In the genomic region with DNA sequence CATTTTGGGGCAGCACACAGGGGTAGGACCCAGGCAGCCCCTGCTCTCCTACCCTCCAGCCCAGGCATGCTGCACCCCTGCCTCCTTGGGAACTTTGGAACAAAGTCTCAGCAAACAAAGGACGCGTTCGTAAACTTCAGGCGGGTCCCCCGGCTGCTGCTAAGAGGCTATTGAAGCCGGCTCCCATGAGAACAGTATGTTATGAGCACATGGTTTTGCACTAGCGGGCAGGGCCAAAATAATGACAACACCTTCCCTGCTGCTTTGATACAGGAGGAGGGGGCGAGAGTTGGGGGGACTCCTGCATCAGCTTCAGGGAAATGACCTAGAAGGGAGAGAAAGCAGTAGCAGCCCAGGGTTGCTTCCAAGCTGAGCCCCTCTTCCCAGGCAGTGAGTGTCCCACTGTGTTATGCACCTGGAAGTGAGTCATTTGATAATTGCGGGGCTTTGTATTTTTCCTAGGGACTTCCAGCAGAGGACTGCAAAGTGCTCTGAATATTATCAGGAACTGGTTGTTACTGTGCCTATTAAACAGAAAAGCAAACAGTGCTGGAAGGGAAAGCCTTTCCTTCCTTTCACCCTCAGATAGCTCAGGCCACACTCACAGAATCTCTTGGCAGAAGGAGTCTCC, we compare ENCODE assay signal across 8 cellular contexts. TPM values are rescaled to one million over a fixed set of nuclear protein-coding genes. Genes with fewer than 3 reads are reported as not detected.
DNase-seq lines count a peak whose midpoint lies in the region; ATAC-seq and TF ChIP-seq lines count a peak whose summit lies in the region.

No MANE protein-coding gene starts in this region.

- peak overlapping the region; percentile 53 for H3K4me2 ChIP-seq in GM23338
- H3K4me2 ChIP-seq in PC-3 (ENCODE audit: low read length): peak overlapping the region; percentile 89
- H3K4me2 ChIP-seq in neural cell (ENCODE audit: low read length): no peak overlapping the region

- TF ChIP-seq CTCF in GM23338 (conservative IDR thresholded peaks at IDR 0.05; ENCODE audit: low read depth in 2 of 2): no peak
- no peak for TF ChIP-seq CTCF in PC-3 (conservative IDR thresholded peaks at IDR 0.05; ENCODE audit: low read depth, low read length)
- TF ChIP-seq CTCF in esophagus squamous epithelium (IDR thresholded peaks at IDR 0.05): no peak
- TF ChIP-seq CTCF in neural cell (IDR thresholded peaks at IDR 0.05; ENCODE audit: poor library complexity, severe bottlenecking): no peak

- H3K9me3 ChIP-seq in PC-3 (ENCODE audit: low read length): no peaks in the 10 kb centered on the region
- H3K9me3 ChIP-seq in esophagus squamous epithelium: no peaks in the 10 kb centered on the region
- no peaks in the 10 kb centered on the region for H3K9me3 ChIP-seq in neural cell (ENCODE audit: low read length)

- ATAC-seq in GM23338 (peak; percentile 15), PC-3 (peak; percentile 57), HG03097 (IDR thresholded peaks at IDR 0.05; ENCODE audit: low FRiP score, unreplicated experiment) (no peak), HG02610 (IDR thresholded peaks at IDR 0.05; ENCODE audit: unreplicated experiment) (no peak)

- no TSS peak for BruUV-seq in PC-3 (replicated peaks; lab: Mats Ljungman, UMichigan)

- H3K27ac Mint-ChIP-seq in GM23338: peak overlapping the region; percentile 97

- peaks cover 99% of the 10 kb centered on the region for H3K4me1 Mint-ChIP-seq in GM23338

- H3K4me3 ChIP-seq in GM23338: peak overlapping the region; percentile 22; the same call in 1 of the 2 replicates
- H3K4me3 ChIP-seq in PC-3 (ENCODE audit: low read length): peak overlapping the region; percentile 54
- peak overlapping the region in 1 of 4 donors; percentile 35 for H3K4me3 ChIP-seq in esophagus squamous epithelium
- H3K4me3 ChIP-seq in neural cell (ENCODE audit: low read length): no peak overlapping the region

- H3K79me2 ChIP-seq in GM23338 (replicated peaks; ENCODE audit: insufficient read depth): peaks cover 97% of the 10 kb centered on the region
- H3K79me2 ChIP-seq in PC-3 (ENCODE audit: low read length): peaks cover 83% of the 10 kb centered on the region
- peaks cover 19% of the 10 kb centered on the region for H3K79me2 ChIP-seq in neural cell (replicated peaks; ENCODE audit: insufficient read depth, low read length)

- peaks cover 12% of the 10 kb centered on the region for H3K27me3 Mint-ChIP-seq in GM23338 (ENCODE audit: insufficient read depth, low read depth, poor library complexity)

- TF ChIP-seq POLR2A in esophagus squamous epithelium (IDR thresholded peaks at IDR 0.05): peak in 1 of 4 donors; percentile 0

- DNase-seq in GM23338 (ENCODE audit: low spot score): peak; percentile 55
- DNase-seq in PC-3: peak; percentile 87
- DNase-seq in esophagus squamous epithelium (lab: John Stamatoyannopoulos, UW): no peak
- DNase-seq in NCI-H1694 treated with DMSO at 0.1 percent for 48 hours (lab: John Stamatoyannopoulos, UW): no peak
- no peak for DNase-seq in OCI-M1 (lab: John Stamatoyannopoulos, UW)

- peaks cover 8% of the 10 kb centered on the region for H3K36me3 Mint-ChIP-seq in GM23338 (ENCODE audit: low read depth)

- H2AFZ ChIP-seq in GM23338 (no peak overlapping the region), PC-3 (ENCODE audit: low read length) (no peak overlapping the region), neural cell (ENCODE audit: low read depth, low read length) (no peak overlapping the region)

- H3K9ac ChIP-seq in PC-3 (ENCODE audit: low read length): peak overlapping the region; percentile 94
- peak overlapping the region; percentile 3 for H3K9ac ChIP-seq in neural cell (ENCODE audit: low read length)

- H3K9me2 ChIP-seq in GM23338 (ENCODE audit: insufficient read depth) (no peaks in the 10 kb centered on the region), PC-3 (replicated peaks; ENCODE audit: low read length) (no peaks in the 10 kb centered on the region), neural cell (ENCODE audit: insufficient read depth, low read length) (no peaks in the 10 kb centered on the region)

- H3K27me3 ChIP-seq in GM23338 (ENCODE audit: insufficient read depth) (no peaks in the 10 kb centered on the region), PC-3 (ENCODE audit: low read length) (no peaks in the 10 kb centered on the region), esophagus squamous epithelium (no peaks in the 10 kb centered on the region), neural cell (ENCODE audit: insufficient read depth, low read depth, low read length) (peaks cover 16% of the 10 kb centered on the region)

- no peak for TF ChIP-seq EP300 in neural cell (conservative IDR thresholded peaks at IDR 0.05; ENCODE audit: poor library complexity, severe bottlenecking)

- intact Hi-C loops in PC-3 (cut with micrococcal nuclease) (loop anchor here (2.0 kb wide), 1 partner anchor 27 kb away; no protein-coding TSS in a partner anchor), esophagus squamous epithelium (cut with DNase I) (no loop called here)

- POLR2A ChIA-PET in PC-3 (lab: Charles Lee; ENCODE audit: unreplicated experiment): no interaction called here

- TF ChIP-seq RAD21 in neural cell (conservative IDR thresholded peaks at IDR 0.05): no peak

- peaks cover 2% of the 10 kb centered on the region; the same call in 1 of the 2 replicates for H4K20me1 ChIP-seq in GM23338 (replicated peaks; ENCODE audit: insufficient read depth)
- peaks cover 12% of the 10 kb centered on the region; the same call in 1 of the 2 replicates for H4K20me1 ChIP-seq in PC-3 (ENCODE audit: low read length)
- no peaks in the 10 kb centered on the region for H4K20me1 ChIP-seq in neural cell (ENCODE audit: insufficient read depth)

- H3K36me3 ChIP-seq in GM23338 (ENCODE audit: insufficient read depth) (no peaks in the 10 kb centered on the region), PC-3 (ENCODE audit: low read depth, low read length) (no peaks in the 10 kb centered on the region), esophagus squamous epithelium (peaks cover 0 to 17% (median 0%) of the 10 kb centered on the region in 3 donors), neural cell (ENCODE audit: insufficient read depth, low read length) (no peaks in the 10 kb centered on the region)

- H3K4me3 Mint-ChIP-seq in GM23338: peak overlapping the region; percentile 48

- no peaks in the 10 kb centered on the region; the same call in 2 of the 3 replicates for H3K9me3 Mint-ChIP-seq in GM23338

- 30 to 37% methylated on average over 1 to 8 of the region's 9 CpGs for WGBS in esophagus squamous epithelium, 2 donors

- H3K27ac ChIP-seq in GM23338 (ENCODE audit: low read depth) (peak overlapping the region; percentile 94), PC-3 (ENCODE audit: low read length) (peak overlapping the region; percentile 99), esophagus squamous epithelium (peak overlapping the region; percentile 84 to 99 (median 96)), neural cell (ENCODE audit: low read length) (peak overlapping the region; percentile 12)

- H3K4me1 ChIP-seq in GM23338 (ENCODE audit: insufficient read depth) (peaks cover 91% of the 10 kb centered on the region), PC-3 (ENCODE audit: insufficient read depth, low read length) (peaks cover 92% of the 10 kb centered on the region), esophagus squamous epithelium (peaks cover 86 to 100% (median 97%) of the 10 kb centered on the region in 3 donors)

- CTCF ChIA-PET in PC-3 (lab: Charles Lee): interaction anchor here (1.0 kb wide), 1 partner anchor 25 kb away, joined by 3 read pairs; no protein-coding TSS in a partner anchor

- H3F3A ChIP-seq in GM23338 (replicated peaks; ENCODE audit: low read depth) (peaks cover 7% of the 10 kb centered on the region), PC-3 (ENCODE audit: low read length, unreplicated experiment) (no peaks in the 10 kb centered on the region), neural cell (ENCODE audit: insufficient read depth, low read length, poor library complexity, severe bottlenecking) (no peaks in the 10 kb centered on the region)

TF ChIP-seq in GM23338, 12 proteins besides CTCF, POLR2A, EP300 and RAD21 (continues in another document):
- TF ChIP-seq POLR2AphosphoS5 (IDR thresholded peaks at IDR 0.05; ENCODE audit: low read depth) (no peak), EZH2 (IDR thresholded peaks at IDR 0.05; ENCODE audit: low read depth, unreplicated experiment) (no peak), ZNF114 (CRISPR knock-in tag; IDR thresholded peaks at IDR 0.05) (no peak)
- TF ChIP-seq, protein P1, sequence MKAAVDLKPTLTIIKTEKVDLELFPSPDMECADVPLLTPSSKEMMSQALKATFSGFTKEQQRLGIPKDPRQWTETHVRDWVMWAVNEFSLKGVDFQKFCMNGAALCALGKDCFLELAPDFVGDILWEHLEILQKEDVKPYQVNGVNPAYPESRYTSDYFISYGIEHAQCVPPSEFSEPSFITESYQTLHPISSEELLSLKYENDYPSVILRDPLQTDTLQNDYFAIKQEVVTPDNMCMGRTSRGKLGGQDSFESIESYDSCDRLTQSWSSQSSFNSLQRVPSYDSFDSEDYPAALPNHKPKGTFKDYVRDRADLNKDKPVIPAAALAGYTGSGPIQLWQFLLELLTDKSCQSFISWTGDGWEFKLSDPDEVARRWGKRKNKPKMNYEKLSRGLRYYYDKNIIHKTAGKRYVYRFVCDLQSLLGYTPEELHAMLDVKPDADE (IDR thresholded peaks at IDR 0.05): no peak

TF ChIP-seq in neural cell, 6 proteins besides CTCF, POLR2A, EP300 and RAD21 (continues in another document):
- TF ChIP-seq TAF1 (IDR thresholded peaks at IDR 0.05; ENCODE audit: low read depth): no peak
- TF ChIP-seq POLR2AphosphoS5 (IDR thresholded peaks at IDR 0.05): peak; percentile 61
- TF ChIP-seq EZH2 (IDR thresholded peaks at IDR 0.05; ENCODE audit: borderline replicate concordance, insufficient read depth, low read length, poor library complexity, severe bottlenecking): no peak
- TF ChIP-seq MXI1 (conservative IDR thresholded peaks at IDR 0.05; ENCODE audit: poor library complexity, severe bottlenecking): no peak

RNA-seq across cellular contexts. Expression of gene ITPRIP, which starts 6.9 kb away (rescaled TPM):
- 15.2 and 15.9 TPM in 2 replicates for total RNA-seq in GM23338 (2014; rRNA removed; shearing (Covaris generic))
- polyA plus RNA-seq in GM23338 (2016; fragmentation: Nextera tagmentation; extraction: Ambion mirVana): 6.4 and 6.9 TPM in 2 replicates
- 7.0 and 10.3 TPM in 2 replicates for total RNA-seq in PC-3 (2014; rRNA removed)
- total RNA-seq in esophagus squamous epithelium: 10 to 100 TPM; 37.6 to 61.6 (median 38.4) TPM
- polyA plus RNA-seq in neural cell: 1.5 and 2.2 TPM in 2 replicates
- 8.6 and 10.2 TPM in 2 replicates for polyA minus RNA-seq in neural cell

RNA-seq across cellular contexts. Expression of gene CFAP58, which starts 22.3 kb away (rescaled TPM):
- 0.39 and 0.63 TPM in 2 replicates for total RNA-seq in GM23338 (2014; rRNA removed; shearing (Covaris generic))
- 0.24 and 0.89 TPM in 2 replicates for polyA plus RNA-seq in GM23338 (2016; fragmentation: Nextera tagmentation; extraction: Ambion mirVana)
- 0.26 TPM in 1 of 2 replicates, not detected in the other for total RNA-seq in PC-3 (2014; rRNA removed)
- under 1 TPM in 3 of 4 donors, not detected in 1; 0.13 to 0.41 (median 0.19) TPM for total RNA-seq in esophagus squamous epithelium
- 0.10 TPM in 1 of 2 replicates, not detected in the other for polyA plus RNA-seq in neural cell
- polyA minus RNA-seq in neural cell: 0.23 and 0.49 TPM in 2 replicates

Comparison
In these comparisons a context has a peak if more than half of its experiments do, and no peak if none do; other contexts are left out.
1. ATAC-seq: peak in GM23338 (single experiment) and PC-3 (single experiment); none in HG03097 (single experiment) and HG02610 (single experiment).
2. DNase-seq: peak in GM23338 (single experiment) and PC-3 (single experiment); none in esophagus squamous epithelium (single experiment), NCI-H1694 treated with DMSO at 0.1 percent for 48 hours (single experiment) and OCI-M1 (single experiment).
3. H3K27ac ChIP-seq: peak in every context shown above with its lines; median percentile 99 in PC-3; 96 in esophagus squamous epithelium; 94 in GM23338; 12 in neural cell.